16 cellular contexts compared by ENCODE assay signal in genomic region chr1:48023488-48023887, GRCh38. TPM values are rescaled to one million over a fixed set of nuclear protein-coding genes. Genes with fewer than 3 reads are reported as not detected.
DNase-seq lines count a peak whose midpoint lies in the region; ATAC-seq, FAIRE-seq and TF ChIP-seq lines count a peak whose summit lies in the region.
"Had no signal": no experiment of that assay in that cellular context is flagged by ENCODE, and none has a peak within 500 bp of the region (broad histone marks: within the 10 kb centered on the region; RNA-seq: fewer than 3 reads in every experiment).

No MANE protein-coding gene starts in this region.

- no peak overlapping the region for H3K4me3 ChIP-seq in coronary artery
- no peak overlapping the region for H3K4me3 ChIP-seq in keratinocyte (ENCODE audit: control insufficient read depth in 2 of 3, extremely low read depth in 1 of 3, insufficient read depth in 2 of 3, low read depth in 1 of 3, low read length in 3 of 3)
- H3K4me3 ChIP-seq: GM23248 had no signal

- H3K9ac ChIP-seq in keratinocyte (ENCODE audit: control insufficient read depth, extremely low read depth, insufficient read depth, low read length), result no peak overlapping the region
- H3K9ac ChIP-seq: GM23248 had no signal

- peak; percentile 18 for DNase-seq in NK-92 treated with Interleukin-12 subunit alpha and Interleukin-12 subunit beta, amount 100 ng/mL, for 24 hours (lab: John Stamatoyannopoulos, UW)
- DNase-seq in NK-92 (lab: John Stamatoyannopoulos, UW; ENCODE audit: unreplicated experiment) (no peak), coronary artery (ENCODE audit: low spot score) (peak; percentile 11), keratinocyte (ENCODE audit: low read depth, low spot score) (no peak), hippocampal formation (lab: John Stamatoyannopoulos, UW) (no peak), NCI-H1930 (lab: John Stamatoyannopoulos, UW) (no peak)
- DNase-seq: Caco-2; CD8-positive, alpha-beta memory T cell; DND-41; GDM1; GM23248; IMR-90 had no signal

- no peaks in the 10 kb centered on the region for H3K27me3 ChIP-seq in keratinocyte (ENCODE audit: control insufficient read depth, extremely low read depth, insufficient read depth, low read length)

- H3K4me1 ChIP-seq in keratinocyte (ENCODE audit: control insufficient read depth, extremely low read depth, insufficient read depth, low read length), result peaks cover 29% of the 10 kb centered on the region
- H3K4me1 ChIP-seq: Caco-2 had no signal

- H3K4me2 ChIP-seq in keratinocyte (ENCODE audit: control insufficient read depth, extremely low read depth, insufficient read depth, low read depth, low read length), result no peak overlapping the region

- no peak for ATAC-seq in GM21717 (IDR thresholded peaks at IDR 0.05; ENCODE audit: unreplicated experiment)

- dilution Hi-C loops in keratinocyte (cut with MboI; ENCODE audit: extremely low pct_ligation_motif_present, low sequenced_read_pairs), result no loop called here

- H3K9me3 ChIP-seq in keratinocyte (ENCODE audit: control insufficient read depth, low read depth, low read length), result no peaks in the 10 kb centered on the region
- H3K9me3 ChIP-seq: Caco-2 had no signal

- no peaks in the 10 kb centered on the region for H3K9me1 ChIP-seq in keratinocyte (ENCODE audit: control insufficient read depth, extremely low read depth, insufficient read depth, low read length)

- H3K79me2 ChIP-seq in keratinocyte (ENCODE audit: control insufficient read depth, insufficient read depth, low read length), result no peaks in the 10 kb centered on the region

- no peak overlapping the region for H2AFZ ChIP-seq in keratinocyte (ENCODE audit: control insufficient read depth, low read length)
- H2AFZ ChIP-seq: GM23248 had no signal

- no peak for FAIRE-seq in keratinocyte (lab: Jason Lieb, UNC)
- FAIRE-seq: H54 had no signal

- TF ChIP-seq CTCF in coronary artery (IDR thresholded peaks at IDR 0.05) (no peak), keratinocyte (optimal IDR thresholded peaks at IDR 0.05 in 1 of 3, IDR thresholded peaks at IDR 0.05 in 1 of 3, conservative IDR thresholded peaks at IDR 0.05 in 1 of 3; ENCODE audit: extremely low read depth in 1 of 3, insufficient read depth in 2 of 3, low read length in 3 of 3) (peak; percentile 8 to 22 (median 15))

- H4K20me1 ChIP-seq in keratinocyte (ENCODE audit: control insufficient read depth, extremely low read depth, insufficient read depth, low read length), result no peaks in the 10 kb centered on the region

- no peak overlapping the region for H3K27ac ChIP-seq in coronary artery
- no peak overlapping the region for H3K27ac ChIP-seq in keratinocyte (ENCODE audit: control insufficient read depth, insufficient read depth, low read length)
- H3K27ac ChIP-seq: 22Rv1, GM23248 had no signal

- no peaks in the 10 kb centered on the region for H3K36me3 ChIP-seq in keratinocyte (ENCODE audit: control insufficient read depth in 2 of 2, extremely low read depth in 1 of 2, insufficient read depth in 2 of 2, low read length in 2 of 2)

RNA-seq across cellular contexts. Expression of gene TRABD2B, which starts 26.3 kb away (rescaled TPM):
- polyA plus RNA-seq in keratinocyte, result 0.13 to 0.35 TPM (median 0.16 TPM) in 3 replicates
- polyA plus RNA-seq in keratinocyte (2011; ENCODE audit: low read depth), result 0.70 TPM
- 0.21 and 0.26 TPM in 2 replicates for polyA plus RNA-seq in keratinocyte (2011; cell fraction: cytosol; rRNA removed)
- 1.2 and 1.6 TPM in 2 replicates for polyA plus RNA-seq in keratinocyte (2011; cell fraction: nucleus; rRNA removed)
- polyA plus RNA-seq in keratinocyte (2012; ENCODE audit: low replicate concordance), result 0.49 and 0.62 TPM in 2 replicates
- 0.45 to 0.59 TPM (median 0.49 TPM) in 3 replicates for polyA minus RNA-seq in keratinocyte
- 1.5 TPM for polyA minus RNA-seq in keratinocyte (2011; cell fraction: cytosol; rRNA and poly(A)+ RNA removed)
- polyA minus RNA-seq in keratinocyte (2011; cell fraction: nucleus; rRNA and poly(A)+ RNA removed), result 1.2 and 1.4 TPM in 2 replicates
- polyA plus RNA-seq: BJ; CD8-positive, alpha-beta memory T cell; GM23248; IMR-90 had no signal

Comparison
In these comparisons a context has a peak if more than half of its experiments do, and no peak if none do; other contexts are left out.
1. DNase-seq: peak in NK-92 treated with Interleukin-12 subunit alpha and Interleukin-12 subunit beta, amount 100 ng/mL, for 24 hours (single experiment) and coronary artery (single experiment); none in NK-92 (single experiment), keratinocyte (single experiment), hippocampal formation (0 of 2) and NCI-H1930 (0 of 2).